17 cellular contexts compared by ENCODE assay signal in genomic region chr1:176033879-176034278, GRCh38.
DNase-seq lines count a peak whose midpoint lies in the region; ATAC-seq and TF ChIP-seq lines count a peak whose summit lies in the region.
"Had no signal": no experiment of that assay in that cellular context is flagged by ENCODE, and none has a peak within 500 bp of the region (broad histone marks: within the 10 kb centered on the region; RNA-seq: fewer than 3 reads in every experiment).

No MANE protein-coding gene starts in this region.

- peaks cover 9% of the 10 kb centered on the region for H3K9me1 ChIP-seq in IMR-90 (ENCODE audit: insufficient read depth, low read length)

- no CpG with 5 or more reads among the region's 2 CpGs for WGBS in IMR-90 (ENCODE audit: extremely low coverage in 2 of 2, insufficient read length in 1 of 2), 2 experiments
- WGBS in right lobe of liver (ENCODE audit: insufficient coverage, low coverage, low lambda C conversion rate, missing lambda C conversion rate): 46% methylated on average over 2 of the region's 2 CpGs
- WGBS in upper lobe of left lung, 2 donors: 45 to 47% methylated on average over 2 of the region's 2 CpGs

- ATAC-seq in IMR-90 (ENCODE audit: low read depth): no peak; the same call in 1 of the 2 replicates
- ATAC-seq in right lobe of liver: peak; percentile 60 to 90 (median 74)
- ATAC-seq in upper lobe of left lung (ENCODE audit: low FRiP score in 2 of 2): no peak
- no peak for ATAC-seq in GM19463 (IDR thresholded peaks at IDR 0.05; ENCODE audit: unreplicated experiment)
- ATAC-seq: activated naive CD4-positive, alpha-beta T cell treated with anti-CD3 and anti-CD28 coated beads, Interleukin-2, amount 50 U/mL, for 72 hours; gastroesophageal sphincter; psoas muscle had no signal

- no peak overlapping the region for H2BK20ac ChIP-seq in IMR-90 (ENCODE audit: low read depth, low read length)

- TF ChIP-seq CTCF in AG09319 (IDR thresholded peaks at IDR 0.05; ENCODE audit: low read depth, low read length) (no peak), IMR-90 (conservative IDR thresholded peaks at IDR 0.05; ENCODE audit: low read depth, low read length) (no peak), right lobe of liver (IDR thresholded peaks at IDR 0.05) (no peak), upper lobe of left lung (IDR thresholded peaks at IDR 0.05) (no peak), Peyer's patch (IDR thresholded peaks at IDR 0.05) (no peak)

- H3K9ac ChIP-seq in IMR-90 (ENCODE audit: low read depth, low read length): no peak overlapping the region

- H3K36me3 ChIP-seq in IMR-90 (ENCODE audit: control insufficient read depth, insufficient read depth, low read length) (peaks cover 4% of the 10 kb centered on the region), right lobe of liver (peaks cover 0 to 4% (median 2%) of the 10 kb centered on the region in 4 donors), upper lobe of left lung (peaks cover 3 to 14% (median 7%) of the 10 kb centered on the region in 4 donors), Peyer's patch (peaks cover 0 to 21% (median 0%) of the 10 kb centered on the region in 3 donors)
- H3K36me3 ChIP-seq: BE2C had no signal

- in situ Hi-C loops in IMR-90 (cut with MboI; ENCODE audit: low sequenced_read_pairs): no loop called here

- no peak overlapping the region for H3K56ac ChIP-seq in IMR-90 (ENCODE audit: extremely low read depth, insufficient read depth, low read length)

- no peaks in the 10 kb centered on the region for H3K27me3 ChIP-seq in IMR-90 (ENCODE audit: control insufficient read depth, insufficient read depth, low read length)
- no peaks in the 10 kb centered on the region for H3K27me3 ChIP-seq in right lobe of liver
- H3K27me3 ChIP-seq in upper lobe of left lung: no peaks in the 10 kb centered on the region
- no peaks in the 10 kb centered on the region for H3K27me3 ChIP-seq in Peyer's patch
- H3K27me3 ChIP-seq: BE2C, gastroesophageal sphincter, transverse colon had no signal

- peaks cover 9 to 17% of the 10 kb centered on the region in 2 experiments; a peak in 2 of 4 replicates for H3K79me1 ChIP-seq in IMR-90 (ENCODE audit: low read depth in 1 of 2, low read length in 2 of 2)

- peak overlapping the region; percentile 52 for H2BK5ac ChIP-seq in IMR-90 (ENCODE audit: low read depth, low read length, poor library complexity, severe bottlenecking)

- no peak overlapping the region for H4K8ac ChIP-seq in IMR-90 (ENCODE audit: low read depth in 2 of 2, low read length in 2 of 2)

- no peak overlapping the region for H2BK15ac ChIP-seq in IMR-90 (ENCODE audit: low read depth, low read length)

- no peak overlapping the region for H3K4ac ChIP-seq in IMR-90 (ENCODE audit: low read depth, low read length)

- TF ChIP-seq POLR2A in IMR-90 (IDR thresholded peaks at IDR 0.05; ENCODE audit: low read depth, low read length) (no peak), right lobe of liver (IDR thresholded peaks at IDR 0.05) (no peak), upper lobe of left lung (IDR thresholded peaks at IDR 0.05) (no peak), Peyer's patch (IDR thresholded peaks at IDR 0.05) (no peak)

- H3K4me2 ChIP-seq in IMR-90 (ENCODE audit: low read depth, low read length): peak overlapping the region; percentile 91; the same call in 1 of the 2 replicates

- H2AFZ ChIP-seq in IMR-90 (replicated peaks; ENCODE audit: low read length, poor library complexity): no peak overlapping the region

- no peak overlapping the region for H2AK9ac ChIP-seq in IMR-90 (replicated peaks; ENCODE audit: low read depth, low read length, poor library complexity)

- H3K4me1 ChIP-seq in IMR-90 (ENCODE audit: control insufficient read depth, insufficient read depth, low read length) (peaks cover 9% of the 10 kb centered on the region), right lobe of liver (peaks cover 0 to 9% (median 4%) of the 10 kb centered on the region in 4 donors), upper lobe of left lung (peaks cover 0 to 6% (median 0%) of the 10 kb centered on the region in 4 donors), Peyer's patch (no peaks in the 10 kb centered on the region)
- H3K4me1 ChIP-seq: psoas muscle had no signal

- intact Hi-C loops in IMR-90 (cut with micrococcal nuclease): loop anchor here (5.0 kb wide), 1 partner anchor 57 kb away; no protein-coding TSS in a partner anchor
- intact Hi-C loops in right lobe of liver (cut with DNase I): no loop called here

- POLR2A ChIA-PET in IMR-90 (lab: Charles Lee; ENCODE audit: unreplicated experiment): no interaction called here

- no peak overlapping the region for H2BK120ac ChIP-seq in IMR-90 (ENCODE audit: low read depth, low read length)

- H3K18ac ChIP-seq in IMR-90 (ENCODE audit: low read depth, low read length): peak overlapping the region; percentile 32; the same call in 1 of the 2 replicates

- TF ChIP-seq RAD21 in IMR-90 (IDR thresholded peaks at IDR 0.05; ENCODE audit: low read length): no peak

- no peak for TF ChIP-seq EP300 in upper lobe of left lung (IDR thresholded peaks at IDR 0.05)

- H3K27ac ChIP-seq in IMR-90 (ENCODE audit: insufficient read depth, low read length) (peak overlapping the region; percentile 57; the same call in 1 of the 2 replicates), right lobe of liver (peak overlapping the region in 1 of 3 donors; percentile 8), upper lobe of left lung (no peak overlapping the region), Peyer's patch (no peak overlapping the region)
- H3K27ac ChIP-seq: gastroesophageal sphincter, psoas muscle, transverse colon had no signal

- H3K14ac ChIP-seq in IMR-90 (replicated peaks; ENCODE audit: low read depth, low read length): no peak overlapping the region

- H4K5ac ChIP-seq in IMR-90 (ENCODE audit: low read depth, low read length): peak overlapping the region; percentile 68; the same call in 1 of the 2 replicates

- DNase-seq in AG09319 (ENCODE audit: extremely low read depth, low read depth) (peak; percentile 5), IMR-90 (peak; percentile 36), dedifferentiated amniotic fluid mesenchymal stem cell (ENCODE audit: extremely low spot score) (peak; percentile 36), right lobe of liver (no peak), upper lobe of left lung (no peak), NOMO-1 (lab: John Stamatoyannopoulos, UW; ENCODE audit: unreplicated experiment in 2 of 2) (no peak), Peyer's patch (no peak)
- DNase-seq: activated B cell treated with CpG ODN at 0.5 μM for 24 hours; BE2C; DND-41; NCI-H2171 treated with DMSO at 0.1 percent for 48 hours; psoas muscle; stimulated activated CD4-positive, alpha-beta T cell treated with anti-CD3 and anti-CD28 coated beads, Interleukin-2, amount 100 ng/mL, for 24 hours; transverse colon had no signal

- CTCF ChIA-PET in IMR-90 (lab: Yijun Ruan, JAX): interaction anchor here (0.7 to 2.6 kb wide), 3 partner anchors 13 to 21 kb away, joined by 3 to 6 read pairs (median 4); no protein-coding TSS in a partner anchor

- H4K91ac ChIP-seq in IMR-90 (ENCODE audit: insufficient read depth, low read depth, low read length): no peak overlapping the region

- no TSS peak for BruUV-seq in IMR-90 (replicated peaks; lab: Mats Ljungman, UMichigan)

- no peaks in the 10 kb centered on the region for H3K9me3 ChIP-seq in IMR-90 (ENCODE audit: control insufficient read depth, insufficient read depth, low read length)
- H3K9me3 ChIP-seq in right lobe of liver: no peaks in the 10 kb centered on the region
- H3K9me3 ChIP-seq in upper lobe of left lung: no peaks in the 10 kb centered on the region
- no peaks in the 10 kb centered on the region for H3K9me3 ChIP-seq in Peyer's patch
- H3K9me3 ChIP-seq: BE2C, gastroesophageal sphincter, psoas muscle, transverse colon had no signal

- H3K23ac ChIP-seq in IMR-90 (ENCODE audit: low read depth, low read length): no peak overlapping the region

- no peak overlapping the region for H2AK5ac ChIP-seq in IMR-90 (ENCODE audit: low read depth, low read length)

- dilution Hi-C loops in IMR-90 (cut with HindIII; ENCODE audit: low sequenced_read_pairs, unreplicated experiment): no loop called here

- no peaks in the 10 kb centered on the region; the same call in 1 of the 2 replicates for H4K20me1 ChIP-seq in IMR-90 (ENCODE audit: insufficient read depth, low read length)

- H3K4me3 ChIP-seq in IMR-90 (ENCODE audit: insufficient read depth, low read depth, low read length) (no peak overlapping the region), right lobe of liver (no peak overlapping the region), upper lobe of left lung (no peak overlapping the region), Peyer's patch (no peak overlapping the region)
- H3K4me3 ChIP-seq: gastroesophageal sphincter, psoas muscle, transverse colon had no signal

TF ChIP-seq in IMR-90, 13 proteins besides CTCF, POLR2A, EP300 and RAD21 (continues in another document):
- no peak for TF ChIP-seq CHD1 (IDR thresholded peaks at IDR 0.05; ENCODE audit: low read depth, low read length)
- no peak for TF ChIP-seq MAFK (IDR thresholded peaks at IDR 0.05; ENCODE audit: low read depth, low read length)
- TF ChIP-seq MAZ (IDR thresholded peaks at IDR 0.05; ENCODE audit: borderline replicate concordance, low read depth, low read length): no peak
- no peak for TF ChIP-seq USF2 (IDR thresholded peaks at IDR 0.05; ENCODE audit: low read depth, low read length)
- no peak for TF ChIP-seq NFE2L2 (IDR thresholded peaks at IDR 0.05; ENCODE audit: low read depth, low read length)
- TF ChIP-seq MXI1 (IDR thresholded peaks at IDR 0.05; ENCODE audit: borderline replicate concordance, low read depth, low read length): no peak
- no peak for TF ChIP-seq RFX5 (IDR thresholded peaks at IDR 0.05; ENCODE audit: low read depth, low read length)
- TF ChIP-seq CEBPB (IDR thresholded peaks at IDR 0.05; ENCODE audit: low read depth, low read length): no peak
- no peak for TF ChIP-seq BHLHE40 (IDR thresholded peaks at IDR 0.05; ENCODE audit: low read depth, low read length)
- no peak for TF ChIP-seq RCOR1 (IDR thresholded peaks at IDR 0.05; ENCODE audit: insufficient replicate concordance, low read length)
- TF ChIP-seq FOS (IDR thresholded peaks at IDR 0.05; ENCODE audit: low read depth, low read length): no peak

Comparison
In these comparisons a context has a peak if more than half of its experiments do, and no peak if none do; other contexts are left out.
1. DNase-seq: peak in AG09319 (single experiment), IMR-90 (single experiment) and dedifferentiated amniotic fluid mesenchymal stem cell (single experiment); none in right lobe of liver (0 of 3), upper lobe of left lung (0 of 2), NOMO-1 (0 of 2) and Peyer's patch (0 of 3).
2. ATAC-seq: peak in right lobe of liver (4 of 4); none in IMR-90 (single experiment), upper lobe of left lung (0 of 2) and GM19463 (single experiment).